In genomic region chr4:83535945-83536648, GRCh38 we compare ENCODE assay signal across 8 cellular contexts. TPM values are rescaled to one million over a fixed set of nuclear protein-coding genes. Genes with fewer than 3 reads are reported as not detected.
DNase-seq lines count a peak whose midpoint lies in the region; ATAC-seq, FAIRE-seq and TF ChIP-seq lines count a peak whose summit lies in the region.

TSS of gene GPAT3 (plus strand) at chr4:83536108. CDS start at chr4:83536623, 515 bp downstream.

- H3K9me3 ChIP-seq in HCT116 (ENCODE audit: control insufficient read depth in 1 of 2, insufficient read depth in 1 of 2, low read depth in 1 of 2, low read length in 2 of 2) (no peaks in the 10 kb centered on the region), keratinocyte (ENCODE audit: control insufficient read depth, low read depth, low read length) (no peaks in the 10 kb centered on the region)

- no peaks in the 10 kb centered on the region for H3K9me3 Mint-ChIP-seq in central memory CD8-positive, alpha-beta T cell

- peak; percentile 42 for FAIRE-seq in GM12892 (lab: Jason Lieb, UNC)
- no peak for FAIRE-seq in keratinocyte (lab: Jason Lieb, UNC)

- H4K20me1 ChIP-seq in HCT116 (ENCODE audit: insufficient read depth) (no peaks in the 10 kb centered on the region), keratinocyte (ENCODE audit: control insufficient read depth, extremely low read depth, insufficient read depth, low read length) (no peaks in the 10 kb centered on the region)

- peak within 1 kb of the TSS; percentile 47 for H3K27ac Mint-ChIP-seq in central memory CD8-positive, alpha-beta T cell (ENCODE audit: low read depth)

- no peak for TF ChIP-seq POLR2A in GM12892 (IDR thresholded peaks at IDR 0.05; ENCODE audit: low read depth, low read length)
- no peak for TF ChIP-seq POLR2A in HCT116 (IDR thresholded peaks at IDR 0.05; ENCODE audit: borderline replicate concordance, extremely low read depth, insufficient read depth, insufficient read length)

- H3K36me3 Mint-ChIP-seq in central memory CD8-positive, alpha-beta T cell (ENCODE audit: insufficient read depth): peaks cover 4% of the 10 kb centered on the region

- H2AFZ ChIP-seq in HCT116 (ENCODE audit: low read depth, low read length, poor library complexity, severe bottlenecking): peak within 1 kb of the TSS; percentile 72
- H2AFZ ChIP-seq in keratinocyte (ENCODE audit: control insufficient read depth, low read length): peak within 1 kb of the TSS; percentile 99

- RAD21 ChIA-PET in HCT116 (lab: Charles Lee; ENCODE audit: low non-redundant PET in 1 of 2, low total read pairs in 2 of 2, uncharacterized antibody in 2 of 2, unreplicated experiment in 2 of 2): interaction anchor here in 1 of 2 experiments (0.5 kb wide), 1 partner anchor 1046 kb away, joined by 4 read pairs; no protein-coding TSS in a partner anchor

- H3K4me3 ChIP-seq in HCT116 (replicated peaks in 1 of 2; ENCODE audit: low read depth in 1 of 2, low read length in 2 of 2) (peak within 1 kb of the TSS; percentile 86 to 99), keratinocyte (ENCODE audit: control insufficient read depth in 2 of 3, extremely low read depth in 1 of 3, insufficient read depth in 2 of 3, low read depth in 1 of 3, low read length in 3 of 3) (peak within 1 kb of the TSS; percentile 58 to 92 (median 89))

- H3K9me1 ChIP-seq in keratinocyte (ENCODE audit: control insufficient read depth, extremely low read depth, insufficient read depth, low read length): no peaks in the 10 kb centered on the region

- H3K9ac ChIP-seq in HCT116 (ENCODE audit: low read length) (peak within 1 kb of the TSS; percentile 93), keratinocyte (ENCODE audit: control insufficient read depth, extremely low read depth, insufficient read depth, low read length) (peak within 1 kb of the TSS; percentile 83)

- DNase-seq in GM12892 (ENCODE audit: insufficient read length) (peak; percentile 50), HCT116 (ENCODE audit: low read depth, low spot score) (peak; percentile 75), MV-4-11 (lab: John Stamatoyannopoulos, UW) (peak; percentile 36), keratinocyte (ENCODE audit: low read depth, low spot score) (no peak), midbrain (lab: John Stamatoyannopoulos, UW) (no peak)
- peak; percentile 32 to 35 for DNase-seq in central memory CD8-positive, alpha-beta T cell (ENCODE audit: low spot score in 2 of 2)
- DNase-seq in stimulated activated CD4-positive, alpha-beta T cell treated with anti-CD3 and anti-CD28 coated beads, Interleukin-1b, Interleukin-23, amount 100 ng/mL, for 24 hours (ENCODE audit: low read depth in 4 of 4, low spot score in 1 of 4): peak; percentile 37 to 70 (median 50)

- H3K4me3 Mint-ChIP-seq in central memory CD8-positive, alpha-beta T cell: peak within 1 kb of the TSS; percentile 93

- no TSS peak for BruUV-seq in HCT116 (replicated peaks; lab: Mats Ljungman, UMichigan)

- H3K36me3 ChIP-seq in HCT116 (ENCODE audit: control insufficient read depth in 1 of 2, insufficient read depth in 2 of 2, low read length in 2 of 2): no peaks in the 10 kb centered on the region; a peak in 1 of 4 replicates
- no peaks in the 10 kb centered on the region for H3K36me3 ChIP-seq in keratinocyte (ENCODE audit: control insufficient read depth in 2 of 2, extremely low read depth in 1 of 2, insufficient read depth in 2 of 2, low read length in 2 of 2)

- H3K27ac ChIP-seq in HCT116 (ENCODE audit: low read depth, low read length) (peak within 1 kb of the TSS; percentile 71), keratinocyte (ENCODE audit: control insufficient read depth, insufficient read depth, low read length) (peak within 1 kb of the TSS; percentile 58)

- peaks cover 27% of the 10 kb centered on the region for H3K4me1 Mint-ChIP-seq in central memory CD8-positive, alpha-beta T cell

- H3K9me2 ChIP-seq in HCT116 (ENCODE audit: insufficient read depth): no peaks in the 10 kb centered on the region

- TF ChIP-seq CTCF in HCT116 (IDR thresholded peaks at IDR 0.05 in 2 of 3, conservative IDR thresholded peaks at IDR 0.05 in 1 of 3; ENCODE audit: borderline replicate concordance in 1 of 3, insufficient read depth in 1 of 3, low read depth in 2 of 3, low read length in 2 of 3) (no peak), keratinocyte (optimal IDR thresholded peaks at IDR 0.05 in 1 of 3, IDR thresholded peaks at IDR 0.05 in 1 of 3, conservative IDR thresholded peaks at IDR 0.05 in 1 of 3; ENCODE audit: extremely low read depth in 1 of 3, insufficient read depth in 2 of 3, low read length in 3 of 3) (no peak)

- H3K79me2 ChIP-seq in HCT116 (ENCODE audit: insufficient read depth, low read length): peaks cover 36% of the 10 kb centered on the region
- peaks cover 3% of the 10 kb centered on the region for H3K79me2 ChIP-seq in keratinocyte (ENCODE audit: control insufficient read depth, insufficient read depth, low read length)

- H3K27me3 ChIP-seq in HCT116 (ENCODE audit: insufficient read depth, low read length): no peaks in the 10 kb centered on the region
- peaks cover 8% of the 10 kb centered on the region for H3K27me3 ChIP-seq in keratinocyte (ENCODE audit: control insufficient read depth, extremely low read depth, insufficient read depth, low read length)

- POLR2A ChIA-PET in HCT116 (lab: Charles Lee): interaction anchor here (0.8 to 2.4 kb wide), 6 partner anchors 9 to 21 kb away, joined by 3 to 11 read pairs (median 4); no protein-coding TSS in a partner anchor

- intact Hi-C loops in HCT116 (cut with micrococcal nuclease): no loop called here

- CTCF ChIA-PET in HCT116 (lab: Charles Lee): interaction anchor here (1.0 kb wide), 1 partner anchor 11 kb away, joined by 3 read pairs; no protein-coding TSS in a partner anchor

- dilution Hi-C loops in keratinocyte (cut with MboI; ENCODE audit: extremely low pct_ligation_motif_present, low sequenced_read_pairs): no loop called here

- H3K27me3 Mint-ChIP-seq in central memory CD8-positive, alpha-beta T cell: peaks cover 37% of the 10 kb centered on the region

- H3K4me2 ChIP-seq in HCT116 (ENCODE audit: low read length) (peak within 1 kb of the TSS; percentile 93), keratinocyte (ENCODE audit: control insufficient read depth, extremely low read depth, insufficient read depth, low read depth, low read length) (peak within 1 kb of the TSS; percentile 99)

- peak; percentile 89 for ATAC-seq in HCT116
- ATAC-seq in activated CD4-positive, CD25-positive, alpha-beta regulatory T cell treated with anti-CD3 and anti-CD28 coated beads, Interleukin-2, amount 50 U/mL, for 24 hours: peak; percentile 79 to 81
- peak; percentile 76 for ATAC-seq in central memory CD8-positive, alpha-beta T cell (replicated peaks; ENCODE audit: extremely low read depth, poor library complexity, severe bottlenecking)

- H3K4me1 ChIP-seq in HCT116 (ENCODE audit: control insufficient read depth in 1 of 2, insufficient read depth in 2 of 2, low read length in 2 of 2) (peaks cover 7 to 34% of the 10 kb centered on the region in 2 experiments), keratinocyte (ENCODE audit: control insufficient read depth, extremely low read depth, insufficient read depth, low read length) (peaks cover 15% of the 10 kb centered on the region)

- no peak for TF ChIP-seq RAD21 in HCT116 (IDR thresholded peaks at IDR 0.05; ENCODE audit: low read depth)

TF ChIP-seq in HCT116, 20 proteins besides CTCF, POLR2A, EP300 and RAD21 (continues in another document):
- TF ChIP-seq EZH2phosphoT487 (IDR thresholded peaks at IDR 0.05; ENCODE audit: borderline replicate concordance) (no peak), FOSL1 (IDR thresholded peaks at IDR 0.05; ENCODE audit: low read depth) (peak; percentile 81), EGR1 (IDR thresholded peaks at IDR 0.05; ENCODE audit: low read depth) (peak; percentile 11; the same call in 1 of the 2 replicates), REST (IDR thresholded peaks at IDR 0.05; ENCODE audit: low read depth) (no peak), TCF7L2 (IDR thresholded peaks at IDR 0.05; ENCODE audit: borderline replicate concordance, extremely low read depth, insufficient read depth, insufficient read length) (peak; percentile 61)

RNA-seq across cellular contexts. Expression of gene GPAT3, which starts in this region (rescaled TPM):
- polyA plus RNA-seq in GM12892 (2012; ENCODE audit: missing spikeins): 0.19 TPM
- 36.7 TPM for total RNA-seq in HCT116 (2021; ENCODE audit: unreplicated experiment)
- 12.4 and 18.9 TPM in 2 replicates for polyA plus RNA-seq in HCT116 (2012)
- polyA plus RNA-seq in keratinocyte: 0.39 to 3.6 TPM (median 2.4 TPM) in 3 replicates
- polyA plus RNA-seq in keratinocyte (2011; ENCODE audit: low read depth): 16.4 TPM
- polyA plus RNA-seq in keratinocyte (2011; cell fraction: cytosol; rRNA removed): 1.1 and 1.9 TPM in 2 replicates
- polyA plus RNA-seq in keratinocyte (2011; cell fraction: nucleus; rRNA removed): 1.7 and 2.7 TPM in 2 replicates
- 3.7 and 12.9 TPM in 2 replicates for polyA plus RNA-seq in keratinocyte (2012; ENCODE audit: low replicate concordance)
- polyA minus RNA-seq in keratinocyte: 0.33 to 3.4 TPM (median 2.1 TPM) in 3 replicates
- not detected for polyA minus RNA-seq in keratinocyte (2011; cell fraction: cytosol; rRNA and poly(A)+ RNA removed)
- 1.5 and 2.1 TPM in 2 replicates for polyA minus RNA-seq in keratinocyte (2011; cell fraction: nucleus; rRNA and poly(A)+ RNA removed)

Comparison
In these comparisons a context has a peak if more than half of its experiments do, and no peak if none do; other contexts are left out.
1. DNase-seq: peak in GM12892 (single experiment), HCT116 (single experiment), MV-4-11 (single experiment), central memory CD8-positive, alpha-beta T cell (2 of 2) and stimulated activated CD4-positive, alpha-beta T cell treated with anti-CD3 and anti-CD28 coated beads, Interleukin-1b, Interleukin-23, amount 100 ng/mL, for 24 hours (4 of 4); none in keratinocyte (single experiment) and midbrain (single experiment).
2. Peak in every context shown above with its lines, with median percentiles within 50 percentile points of each other: ATAC-seq.